In genomic region chrX:773292-774025, GRCh38 we compare ENCODE assay signal across 20 cellular contexts.
"Had no signal": no experiment of that assay in that cellular context is flagged by ENCODE, and none has a peak within 500 bp of the region (broad histone marks: within the 10 kb centered on the region; RNA-seq: fewer than 3 reads in every experiment).

No MANE protein-coding gene starts in this region.

- H3K9me3 Mint-ChIP-seq: nephron, type B pancreatic cell had no signal

- DNase-seq: dermis blood vessel endothelial cell; erythroblast; foreskin keratinocyte; immature natural killer cell; kidney; left cardiac atrium; left ventricle myocardium inferior; lower lobe of right lung; midbrain; naive B cell; sigmoid colon; stimulated activated CD4-positive, alpha-beta T cell treated with anti-CD3 and anti-CD28 coated beads, Interleukin-12 subunit alpha, Interleukin-12 subunit beta, amount 100 ng/mL, for 4 hours; stimulated activated naive CD4-positive, alpha-beta T cell treated with Interleukin-2 at 50 U/mL for 16 hours; thyroid gland; uterus had no signal

- H3K4me3 Mint-ChIP-seq: immature natural killer cell, memory B cell, naive B cell, nephron, type B pancreatic cell had no signal

- H3K9me3 ChIP-seq: lower lobe of right lung, sigmoid colon, thyroid gland, uterus had no signal

- H3K36me3 Mint-ChIP-seq: immature natural killer cell, memory B cell, naive B cell, type B pancreatic cell had no signal

- H3K27me3 ChIP-seq: foreskin keratinocyte, suprapubic skin, thyroid gland, uterus had no signal

- H3K4me1 ChIP-seq: foreskin keratinocyte, left ventricle myocardium inferior, lower lobe of right lung, sigmoid colon, suprapubic skin, thyroid gland, uterus had no signal

- H3K27ac ChIP-seq: foreskin keratinocyte, left ventricle myocardium inferior, lower lobe of right lung, sigmoid colon, skin epidermis, suprapubic skin, thyroid gland, uterus had no signal

- H3K4me1 Mint-ChIP-seq: immature natural killer cell, memory B cell, naive B cell, nephron had no signal

- H3K27ac Mint-ChIP-seq: immature natural killer cell, memory B cell, nephron, type B pancreatic cell had no signal

- ATAC-seq: foreskin keratinocyte, left cardiac atrium, lower lobe of right lung had no signal

- H3K4me3 ChIP-seq: left ventricle myocardium inferior, lower lobe of right lung, sigmoid colon, skin epidermis, suprapubic skin, thyroid gland, uterus had no signal

- H3K36me3 ChIP-seq: left ventricle myocardium inferior, lower lobe of right lung, sigmoid colon, suprapubic skin, thyroid gland, uterus had no signal
